ENCODE assay signal across 8 cellular contexts in the genomic region with DNA sequence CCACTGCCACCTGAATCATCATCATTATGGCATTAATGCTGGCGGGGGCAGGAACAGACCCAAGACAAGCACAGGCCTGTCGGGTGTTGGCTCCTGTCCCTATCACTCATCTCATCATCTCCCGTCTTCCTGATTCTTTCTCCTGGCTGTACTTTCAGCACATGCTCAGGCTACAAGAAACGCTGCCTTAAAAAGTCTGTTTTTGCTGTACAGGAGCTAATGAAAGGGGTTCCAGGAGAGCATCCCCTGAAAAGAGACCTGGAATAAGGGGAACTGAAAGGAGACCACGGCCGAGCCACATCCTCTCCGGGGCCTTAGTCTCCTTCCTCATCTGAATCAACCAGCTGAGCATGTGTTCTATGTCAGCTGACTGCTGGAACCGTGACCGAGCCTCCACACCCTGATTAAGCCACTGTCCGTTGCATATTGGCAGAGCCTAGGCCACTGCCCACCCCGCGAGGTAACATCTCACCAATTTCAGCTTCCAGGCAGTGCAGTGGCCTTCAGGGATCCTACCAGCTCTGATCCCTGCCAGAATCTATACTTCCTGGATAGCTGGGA.
A peak's percentile ranks its signal among the peaks of the same experiment; 100 is the strongest.
DNase-seq lines count a peak whose midpoint lies in the region; ATAC-seq and TF ChIP-seq lines count a peak whose summit lies in the region.

No MANE protein-coding gene starts in this region.

- H3K4me1 Mint-ChIP-seq in progenitor cell of endocrine pancreas (ENCODE audit: low read depth) (peaks cover 6% of the 10 kb centered on the region), WTC11 (peaks cover 55% of the 10 kb centered on the region)

- H2AFZ ChIP-seq in fibroblast of lung (ENCODE audit: low read length) = no peak overlapping the region

- H3K4me3 Mint-ChIP-seq in progenitor cell of endocrine pancreas (ENCODE audit: low read depth) (no peak overlapping the region), WTC11 (no peak overlapping the region)

- H3K4me1 ChIP-seq in RWPE2 (ENCODE audit: insufficient read depth, poor library complexity, severe bottlenecking) (peaks cover 10% of the 10 kb centered on the region), fibroblast of lung (ENCODE audit: control insufficient read depth, extremely low read depth, insufficient read depth, low read length) (peaks cover 7% of the 10 kb centered on the region)

- no peak overlapping the region for H3K9ac ChIP-seq in fibroblast of lung (ENCODE audit: insufficient read depth, low read length)

- DNase-seq in AG10803 (ENCODE audit: low read depth) (peak; percentile 28), RWPE2 (ENCODE audit: low spot score) (no peak), fibroblast of lung (ENCODE audit: low read depth in 2 of 2) (peak; percentile 36 to 37), progenitor cell of endocrine pancreas (ENCODE audit: low spot score, unreplicated experiment) (no peak), WTC11 (ENCODE audit: low spot score) (no peak), DMS53 (lab: John Stamatoyannopoulos, UW) (no peak)

- H3K4me3 ChIP-seq in AG10803 (ENCODE audit: low read length) (no peak overlapping the region), RWPE2 (ENCODE audit: severe bottlenecking) (no peak overlapping the region), fibroblast of lung (replicated peaks in 1 of 4; ENCODE audit: control extremely low read depth in 1 of 4, insufficient read depth in 1 of 4, low read depth in 3 of 4, low read length in 4 of 4) (no peak overlapping the region)

- H3K27me3 ChIP-seq in RWPE2 (ENCODE audit: insufficient read depth, poor library complexity, severe bottlenecking) = no peaks in the 10 kb centered on the region
- H3K27me3 ChIP-seq in fibroblast of lung (ENCODE audit: control insufficient read depth, insufficient read depth, low read length) = no peaks in the 10 kb centered on the region

- no peaks in the 10 kb centered on the region for H3K79me2 ChIP-seq in fibroblast of lung (ENCODE audit: control insufficient read depth, insufficient read depth, low read length)

- TF ChIP-seq CTCF in AG10803 (conservative IDR thresholded peaks at IDR 0.05; ENCODE audit: low read length) (no peak), RWPE2 (IDR thresholded peaks at IDR 0.05; ENCODE audit: poor library complexity, severe bottlenecking) (no peak), fibroblast of lung (conservative IDR thresholded peaks at IDR 0.05 in 1 of 2, IDR thresholded peaks at IDR 0.05 in 1 of 2; ENCODE audit: low read depth in 1 of 2, low read length in 2 of 2) (no peak), progenitor cell of endocrine pancreas (IDR thresholded peaks at IDR 0.05; ENCODE audit: unreplicated experiment) (no peak), WTC11 (IDR thresholded peaks at IDR 0.05) (no peak)

- H3K27me3 Mint-ChIP-seq in progenitor cell of endocrine pancreas (no peaks in the 10 kb centered on the region), WTC11 (ENCODE audit: low read depth) (no peaks in the 10 kb centered on the region; the same call in 1 of the 2 replicates)

- no peak overlapping the region for H3K4me2 ChIP-seq in fibroblast of lung (ENCODE audit: extremely low read depth, insufficient read depth, low read length)

- peak; percentile 67 for ATAC-seq in GM18870 (IDR thresholded peaks at IDR 0.05; ENCODE audit: unreplicated experiment)
- peak; percentile 74 for ATAC-seq in HG03060 (IDR thresholded peaks at IDR 0.05; ENCODE audit: low read depth, unreplicated experiment)
- ATAC-seq in RWPE2 (ENCODE audit: low read depth) = peak; percentile 89
- ATAC-seq in WTC11 = no peak

- H3K9me3 Mint-ChIP-seq in progenitor cell of endocrine pancreas (ENCODE audit: low read depth) (no peaks in the 10 kb centered on the region), WTC11 (no peaks in the 10 kb centered on the region)

- H4K20me1 ChIP-seq in fibroblast of lung (ENCODE audit: control insufficient read depth, extremely low read depth, insufficient read depth, low read length) = no peaks in the 10 kb centered on the region

- H3K9me3 ChIP-seq in RWPE2 (ENCODE audit: severe bottlenecking) (no peaks in the 10 kb centered on the region), fibroblast of lung (ENCODE audit: control insufficient read depth, insufficient read depth, low read depth, low read length) (no peaks in the 10 kb centered on the region)

- H3K36me3 ChIP-seq in RWPE2 (ENCODE audit: low read depth) (no peaks in the 10 kb centered on the region), fibroblast of lung (ENCODE audit: control insufficient read depth, insufficient read depth, low read length) (peaks cover 1% of the 10 kb centered on the region)

- CTCF ChIA-PET in WTC11 (lab: Charles Lee) = interaction anchor here (1.0 to 4.1 kb wide), 3 partner anchors 21 to 113 kb away, joined by 3 to 40 read pairs (median 3); no protein-coding TSS in a partner anchor

- POLR2A ChIA-PET in WTC11 (lab: Charles Lee) = interaction anchor here (0.6 to 1.9 kb wide), 3 partner anchors 26 to 67 kb away, joined by 3 to 7 read pairs (median 4); no protein-coding TSS in a partner anchor

- H3K27ac ChIP-seq in RWPE2 (ENCODE audit: poor library complexity, severe bottlenecking) (peak overlapping the region; percentile 39), fibroblast of lung (ENCODE audit: insufficient read depth, low read length) (no peak overlapping the region)

- H3K36me3 Mint-ChIP-seq in progenitor cell of endocrine pancreas (ENCODE audit: insufficient read depth) (peaks cover 2% of the 10 kb centered on the region), WTC11 (peaks cover 5% of the 10 kb centered on the region; the same call in 1 of the 2 replicates)

- H3K27ac Mint-ChIP-seq in progenitor cell of endocrine pancreas = peak overlapping the region; percentile 21
- no peak overlapping the region for H3K27ac Mint-ChIP-seq in WTC11

TF ChIP-seq in WTC11, 78 proteins besides CTCF, POLR2A, EP300 and RAD21:
- TF ChIP-seq ZNF671 (CRISPR knock-in tag; IDR thresholded peaks at IDR 0.05) = no peak
- TF ChIP-seq, protein P1, sequence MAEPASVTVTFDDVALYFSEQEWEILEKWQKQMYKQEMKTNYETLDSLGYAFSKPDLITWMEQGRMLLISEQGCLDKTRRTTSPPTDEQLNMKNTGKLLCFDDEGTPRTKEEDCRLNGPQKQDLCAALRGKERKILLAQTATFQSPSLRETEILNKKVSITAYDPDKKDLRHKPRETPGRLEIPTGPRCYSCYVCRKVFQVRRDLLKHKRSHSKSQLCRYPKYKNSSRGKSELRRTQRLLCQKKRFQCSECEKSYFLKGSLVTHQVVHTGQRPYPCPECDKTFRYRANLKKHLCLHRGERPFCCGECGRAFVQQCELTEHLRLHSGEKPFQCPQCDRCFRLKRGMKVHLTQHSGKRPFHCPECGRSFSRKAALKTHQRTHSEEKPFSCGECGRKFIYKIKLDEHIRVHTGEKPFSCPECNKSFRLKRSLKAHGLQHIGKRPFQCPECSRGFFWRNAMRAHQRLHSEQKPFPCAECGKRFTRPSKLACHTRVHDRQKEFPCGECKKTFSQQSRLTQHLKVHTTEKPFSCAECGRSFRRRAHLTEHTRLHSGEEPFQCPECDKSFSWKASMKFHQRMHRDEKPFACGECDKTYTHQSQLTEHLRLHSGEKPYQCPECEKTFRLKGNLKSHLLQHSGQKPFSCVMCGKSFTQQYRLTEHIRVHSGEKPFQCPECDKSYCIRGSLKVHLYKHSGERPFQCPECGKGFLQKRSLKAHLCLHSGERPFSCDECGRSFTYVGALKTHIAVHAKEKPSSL (CRISPR knock-in tag; conservative IDR thresholded peaks at IDR 0.05) = no peak
- TF ChIP-seq ZNF317 (CRISPR knock-in tag; IDR thresholded peaks at IDR 0.05; ENCODE audit: borderline replicate concordance, low read depth) = no peak
TF ChIP-seq in WTC11: peak in this region for 0.

Comparison
In these comparisons a context has a peak if more than half of its experiments do, and no peak if none do; other contexts are left out.
1. DNase-seq: peak in AG10803 (single experiment) and fibroblast of lung (2 of 2); none in RWPE2 (single experiment), progenitor cell of endocrine pancreas (single experiment), WTC11 (single experiment) and DMS53 (single experiment).